ENCODE assay signal across 29 cellular contexts in genomic region chr13:51348069-51348967, GRCh38. TPM values are rescaled to one million over a fixed set of nuclear protein-coding genes. Genes with fewer than 3 reads are reported as not detected.
DNase-seq lines count a peak whose midpoint lies in the region; ATAC-seq, FAIRE-seq and TF ChIP-seq lines count a peak whose summit lies in the region.
"Had no signal": no experiment of that assay in that cellular context is flagged by ENCODE, and none has a peak within 500 bp of the region (broad histone marks: within the 10 kb centered on the region; RNA-seq: fewer than 3 reads in every experiment).

No MANE protein-coding gene starts in this region.

- DNase-seq in Right ventricle myocardium superior (no peak), left ventricle myocardium inferior (no peak), endodermal cell (peak; percentile 36), HepG2 (ENCODE audit: low spot score) (no peak), AG20443 (ENCODE audit: low spot score) (no peak), NCI-H526 treated with DMSO at 0.1 percent for 48 hours (lab: John Stamatoyannopoulos, UW) (no peak), kidney glomerular epithelial cell (lab: John Stamatoyannopoulos, UW) (no peak)
- DNase-seq: AML-193; CD4-positive, alpha-beta T cell; DMS53; GM23248; H9; MV-4-11; NCI-H1105; NCI-H1436 treated with DMSO at 0.1 percent for 48 hours; NCI-H187 treated with DMSO at 0.1 percent for 48 hours; NCI-H2171 treated with DMSO at 0.1 percent for 48 hours; NCI-H524; NCI-H774; PC-3 had no signal

- no peak for TF ChIP-seq CTCF in left ventricle myocardium inferior (IDR thresholded peaks at IDR 0.05; ENCODE audit: borderline replicate concordance)
- no peak for TF ChIP-seq CTCF in endodermal cell (conservative IDR thresholded peaks at IDR 0.05)
- no peak for TF ChIP-seq CTCF in HepG2 (CRISPR knock-in tag; IDR thresholded peaks at IDR 0.05)

- H2AFZ ChIP-seq in HepG2 (ENCODE audit: low read length) = no peak overlapping the region
- H2AFZ ChIP-seq: GM23248 had no signal

- no peaks in the 10 kb centered on the region for H3K9me3 ChIP-seq in left ventricle myocardium inferior (replicated peaks)
- peaks cover 8% of the 10 kb centered on the region for H3K9me3 ChIP-seq in endodermal cell (ENCODE audit: control insufficient read depth, low read length)
- no peaks in the 10 kb centered on the region for H3K9me3 ChIP-seq in HepG2 (ENCODE audit: low read length)
- H3K9me3 ChIP-seq: SJSA1 had no signal

- no peak overlapping the region for H3K4me3 Mint-ChIP-seq in endodermal cell
- H3K4me3 Mint-ChIP-seq: CD4-positive, alpha-beta T cell; H9 had no signal

- no peak for TF ChIP-seq RAD21 in HepG2 (CRISPR knock-in tag; IDR thresholded peaks at IDR 0.05)

- H3K9ac ChIP-seq in endodermal cell (ENCODE audit: extremely low read depth, low read length, poor library complexity, severe bottlenecking) = no peak overlapping the region
- no peak overlapping the region for H3K9ac ChIP-seq in HepG2 (ENCODE audit: insufficient read depth, low read depth, low read length)
- H3K9ac ChIP-seq: BLaER1 treated with 17β-estradiol and CSF1 and Interleukin-3, amounts not matched to agents 10 nM and 100 nM; GM23248 had no signal

- ATAC-seq in Right ventricle myocardium superior (ENCODE audit: poor library complexity) (peak; percentile 64), HepG2 (peak; percentile 27)
- ATAC-seq: K562, PC-3 had no signal

- no peak for FAIRE-seq in HepG2 (lab: Jason Lieb, UNC)
- FAIRE-seq: G401.6, K562 had no signal

- in situ Hi-C loops in HepG2 (cut with HindIII; ENCODE audit: extremely low pct_ligation_motif_present, low pct_unique_long_range_greater_than_20kb) = no loop called here

- H3K36me3 Mint-ChIP-seq in endodermal cell (ENCODE audit: low read depth) = no peaks in the 10 kb centered on the region

- no peaks in the 10 kb centered on the region for H3K36me3 ChIP-seq in left ventricle myocardium inferior
- no peaks in the 10 kb centered on the region for H3K36me3 ChIP-seq in endodermal cell (ENCODE audit: control insufficient read depth, insufficient read depth, low read length)
- no peaks in the 10 kb centered on the region for H3K36me3 ChIP-seq in HepG2 (replicated peaks in 1 of 2; ENCODE audit: control insufficient read depth in 1 of 2, insufficient read depth in 2 of 2, low read length in 2 of 2)
- H3K36me3 ChIP-seq: BLaER1 treated with 17β-estradiol and CSF1 and Interleukin-3, amounts not matched to agents 10 nM and 100 nM; SJSA1 had no signal

- H3K9me3 Mint-ChIP-seq in endodermal cell = peaks cover 3% of the 10 kb centered on the region
- H3K9me3 Mint-ChIP-seq: CD4-positive, alpha-beta T cell had no signal

- POLR2A ChIA-PET in HepG2 (lab: Yijun Ruan, JAX) = no interaction called here

- no peak for TF ChIP-seq POLR2A in HepG2 (IDR thresholded peaks at IDR 0.05; ENCODE audit: insufficient read depth in 1 of 2, low read depth in 2 of 2, low read length in 2 of 2)

- peaks cover 8% of the 10 kb centered on the region for H3K4me1 ChIP-seq in left ventricle myocardium inferior
- no peaks in the 10 kb centered on the region for H3K4me1 ChIP-seq in endodermal cell (ENCODE audit: control insufficient read depth, insufficient read depth, low read length)
- no peaks in the 10 kb centered on the region for H3K4me1 ChIP-seq in HepG2 (ENCODE audit: insufficient read depth, low read length)
- H3K4me1 ChIP-seq: BLaER1 treated with 17β-estradiol and CSF1 and Interleukin-3, amounts not matched to agents 10 nM and 100 nM; SJSA1 had no signal

- H3K27me3 Mint-ChIP-seq in endodermal cell (ENCODE audit: insufficient read depth) = no peaks in the 10 kb centered on the region
- H3K27me3 Mint-ChIP-seq: CD4-positive, alpha-beta T cell had no signal

- BruUV-seq in HepG2 (replicated peaks; lab: Mats Ljungman, UMichigan) = no TSS peak

- no peak overlapping the region for H3K4me2 ChIP-seq in HepG2 (ENCODE audit: low read depth, low read length)
- H3K4me2 ChIP-seq: BLaER1 treated with 17β-estradiol and CSF1 and Interleukin-3, amounts not matched to agents 10 nM and 100 nM had no signal

- intact Hi-C loops in Right ventricle myocardium superior (cut with DNase I) (no loop called here), left ventricle myocardium inferior (cut with micrococcal nuclease) (no loop called here), HepG2 (cut with micrococcal nuclease; ENCODE audit: unreplicated experiment) (no loop called here)

- H3K4me1 Mint-ChIP-seq in endodermal cell = peaks cover 7% of the 10 kb centered on the region

- CTCF ChIA-PET in HepG2 (lab: Yijun Ruan, JAX; ENCODE audit: low intra/inter-chr PET ratio, low total read pairs) = no interaction called here

- TF ChIP-seq EP300 in HepG2 (IDR thresholded peaks at IDR 0.05; ENCODE audit: low read depth in 2 of 2, low read length in 2 of 2) (no peak), HepG2 (CRISPR knock-in tag; IDR thresholded peaks at IDR 0.05; ENCODE audit: borderline replicate concordance) (no peak)

- WGBS in endodermal cell (ENCODE audit: insufficient coverage in 1 of 2, insufficient read length in 1 of 2), 2 experiments = 92 to 96% methylated on average over 5 to 10 of the region's 10 CpGs
- 56% methylated on average over 8 of the region's 10 CpGs for WGBS in HepG2 (ENCODE audit: low lambda C conversion rate)

- H3K27me3 ChIP-seq in left ventricle myocardium inferior (ENCODE audit: low read depth) = no peaks in the 10 kb centered on the region
- no peaks in the 10 kb centered on the region for H3K27me3 ChIP-seq in endodermal cell (ENCODE audit: control insufficient read depth, insufficient read depth, low read length, poor library complexity, severe bottlenecking)
- H3K27me3 ChIP-seq in HepG2 (ENCODE audit: control insufficient read depth in 1 of 2, insufficient read depth in 2 of 2, low read length in 2 of 2) = no peaks in the 10 kb centered on the region
- H3K27me3 ChIP-seq: BLaER1 treated with 17β-estradiol and CSF1 and Interleukin-3, amounts not matched to agents 10 nM and 100 nM; SJSA1 had no signal

- no peak overlapping the region for H3K27ac Mint-ChIP-seq in endodermal cell
- H3K27ac Mint-ChIP-seq: CD4-positive, alpha-beta T cell had no signal

- H3K4me3 ChIP-seq in left ventricle myocardium inferior (no peak overlapping the region), endodermal cell (ENCODE audit: low read length) (no peak overlapping the region), HepG2 (replicated peaks in 1 of 3; ENCODE audit: insufficient read depth in 1 of 3, low read depth in 2 of 3, low read length in 3 of 3) (no peak overlapping the region)
- H3K4me3 ChIP-seq: BLaER1 treated with 17β-estradiol and CSF1 and Interleukin-3, amounts not matched to agents 10 nM and 100 nM; GM23248; K562; SJSA1 had no signal

- H3K27ac ChIP-seq in left ventricle myocardium inferior (replicated peaks) (no peak overlapping the region), endodermal cell (ENCODE audit: low read depth, low read length) (no peak overlapping the region), HepG2 (ENCODE audit: extremely low read length, insufficient read depth, low read length) (no peak overlapping the region)
- H3K27ac ChIP-seq: BLaER1 treated with 17β-estradiol and CSF1 and Interleukin-3, amounts not matched to agents 10 nM and 100 nM; GM23248; SJSA1 had no signal

- H3K79me2 ChIP-seq in HepG2 (ENCODE audit: insufficient read depth, low read length) = no peaks in the 10 kb centered on the region

- H4K20me1 ChIP-seq in HepG2 (ENCODE audit: insufficient read depth, low read length) = no peaks in the 10 kb centered on the region
- H4K20me1 ChIP-seq: BLaER1 treated with 17β-estradiol and CSF1 and Interleukin-3, amounts not matched to agents 10 nM and 100 nM had no signal

TF ChIP-seq in HepG2, 621 proteins besides CTCF, POLR2A, EP300 and RAD21 (continues in another document):
- TF ChIP-seq ZNF264 (CRISPR knock-in tag; IDR thresholded peaks at IDR 0.05) (no peak), MZF1 (CRISPR knock-in tag; IDR thresholded peaks at IDR 0.05; ENCODE audit: borderline replicate concordance) (no peak), ATF7 (IDR thresholded peaks at IDR 0.05) (no peak), ATF7 (CRISPR knock-in tag; IDR thresholded peaks at IDR 0.05) (no peak)
- TF ChIP-seq, protein P1, sequence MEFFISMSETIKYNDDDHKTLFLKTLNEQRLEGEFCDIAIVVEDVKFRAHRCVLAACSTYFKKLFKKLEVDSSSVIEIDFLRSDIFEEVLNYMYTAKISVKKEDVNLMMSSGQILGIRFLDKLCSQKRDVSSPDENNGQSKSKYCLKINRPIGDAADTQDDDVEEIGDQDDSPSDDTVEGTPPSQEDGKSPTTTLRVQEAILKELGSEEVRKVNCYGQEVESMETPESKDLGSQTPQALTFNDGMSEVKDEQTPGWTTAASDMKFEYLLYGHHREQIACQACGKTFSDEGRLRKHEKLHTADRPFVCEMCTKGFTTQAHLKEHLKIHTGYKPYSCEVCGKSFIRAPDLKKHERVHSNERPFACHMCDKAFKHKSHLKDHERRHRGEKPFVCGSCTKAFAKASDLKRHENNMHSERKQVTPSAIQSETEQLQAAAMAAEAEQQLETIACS (CRISPR knock-in tag; IDR thresholded peaks at IDR 0.05) = no peak

RNA-seq across cellular contexts. Expression of gene SERPINE3, which starts 8.8 kb away (rescaled TPM):
- total RNA-seq in Right ventricle myocardium superior = not detected
- total RNA-seq in left ventricle myocardium inferior = not detected
- under 1 TPM in 1 of 2 donors, not detected in 1; 0.89 TPM for total RNA-seq in endodermal cell
- polyA plus RNA-seq in endodermal cell (2013, experiment 1 of 2) = not detected
- polyA plus RNA-seq in endodermal cell (2013, experiment 2 of 2) = not detected
- not detected in 2 replicates for total RNA-seq in HepG2 (2016; rRNA removed; fragmentation: Illumina TruSeq; extraction: Trizol)
- not detected in 2 replicates for total RNA-seq in HepG2 (2016; cell fraction: cytosol; rRNA removed; fragmentation: Illumina TruSeq; extraction: Trizol; ENCODE audit: low read depth)
- not detected in 2 replicates for total RNA-seq in HepG2 (2016; cell fraction: insoluble cytoplasmic fraction; rRNA removed; fragmentation: Illumina TruSeq; extraction: Trizol)
- not detected in 2 replicates for total RNA-seq in HepG2 (2016; cell fraction: membrane; rRNA removed; fragmentation: Illumina TruSeq; extraction: Trizol)
- not detected in 2 replicates for total RNA-seq in HepG2 (2016; cell fraction: nucleus; rRNA removed; fragmentation: Illumina TruSeq; extraction: Trizol)
- not detected in 2 replicates for polyA plus RNA-seq in HepG2 (2011; rRNA removed)
- polyA plus RNA-seq in HepG2 (2011; cell fraction: cytosol; rRNA removed) = not detected in 2 replicates
- polyA plus RNA-seq in HepG2 (2011; cell fraction: nucleus; rRNA removed) = not detected in 2 replicates
- polyA plus RNA-seq in HepG2 (2012) = not detected in 2 replicates
- not detected in 2 replicates for polyA plus RNA-seq in HepG2 (2016; cell fraction: cytosol; fragmentation: Illumina TruSeq; extraction: Trizol; ENCODE audit: low read depth)
- polyA plus RNA-seq in HepG2 (2016; cell fraction: insoluble cytoplasmic fraction; fragmentation: Illumina TruSeq; extraction: Trizol; ENCODE audit: low read depth) = not detected in 2 replicates
- not detected in 2 replicates for polyA plus RNA-seq in HepG2 (2016; cell fraction: membrane; fragmentation: Illumina TruSeq; extraction: Trizol; ENCODE audit: low read depth)
- polyA plus RNA-seq in HepG2 (2016; cell fraction: nucleus; fragmentation: Illumina TruSeq; extraction: Trizol; ENCODE audit: insufficient read depth, low read depth) = not detected in 2 replicates
- not detected in 2 replicates for polyA minus RNA-seq in HepG2 (2011; rRNA and poly(A)+ RNA removed; ENCODE audit: low replicate concordance)
- not detected in 2 replicates for polyA minus RNA-seq in HepG2 (2011; cell fraction: cytosol; rRNA and poly(A)+ RNA removed)
- polyA minus RNA-seq in HepG2 (2011; cell fraction: nucleus; rRNA and poly(A)+ RNA removed) = 0.26 TPM in 1 of 2 replicates, not detected in the other
- total RNA-seq: A172; CD4-positive, alpha-beta T cell; GM23248; H9; HT1080; K562; LHCN-M2; MCF 10A; PC-3; SJSA1 had no signal
- polyA plus RNA-seq: AG04450, K562 had no signal
